In genomic region chr3:196969001-196969659, GRCh38 we compare ENCODE assay signal across 8 cellular contexts. TPM values are rescaled to one million over a fixed set of nuclear protein-coding genes. Genes with fewer than 3 reads are reported as not detected.
DNase-seq lines count a peak whose midpoint lies in the region; ATAC-seq, FAIRE-seq and TF ChIP-seq lines count a peak whose summit lies in the region.
"Had no signal": no experiment of that assay in that cellular context is flagged by ENCODE, and none has a peak within 500 bp of the region (broad histone marks: within the 10 kb centered on the region; RNA-seq: fewer than 3 reads in every experiment).

No MANE protein-coding gene starts in this region.

- TF ChIP-seq CTCF in Loucy (conservative IDR thresholded peaks at IDR 0.05; ENCODE audit: low read length) (no peak), neural cell (IDR thresholded peaks at IDR 0.05; ENCODE audit: poor library complexity, severe bottlenecking) (no peak)

- CTCF ChIA-PET in activated CD8-positive, alpha-beta T cell treated with anti-CD3 and anti-CD28 coated beads, Interleukin-2, amount 10 ng/mL, durations not matched to agents 7 days and 5 days (lab: Charles Lee) = interaction anchor here (0.7 to 2.2 kb wide), 15 partner anchors 8 to 440 kb away, joined by 3 to 19 read pairs (median 4); partner anchors contain the start of genes FBXO45, SENP5 and WDR53

- peaks cover 10% of the 10 kb centered on the region for H3K36me3 Mint-ChIP-seq in activated CD8-positive, alpha-beta T cell treated with anti-CD3 and anti-CD28 coated beads, Interleukin-2, amount 10 ng/mL, durations not matched to agents 7 days and 5 days (ENCODE audit: low read depth)

- peaks cover 3% of the 10 kb centered on the region for H3K4me1 ChIP-seq in Loucy (ENCODE audit: insufficient read depth, low read length, poor library complexity, severe bottlenecking)

- H3K27me3 Mint-ChIP-seq in activated CD8-positive, alpha-beta T cell treated with anti-CD3 and anti-CD28 coated beads, Interleukin-2, amount 10 ng/mL, durations not matched to agents 7 days and 5 days (ENCODE audit: low read depth) = peaks cover 16% of the 10 kb centered on the region

- no peak for TF ChIP-seq EP300 in neural cell (conservative IDR thresholded peaks at IDR 0.05; ENCODE audit: poor library complexity, severe bottlenecking)

- H3K27ac ChIP-seq in neural cell (ENCODE audit: low read length) = no peak overlapping the region

- H3K9me3 ChIP-seq in Loucy (ENCODE audit: insufficient read depth, low read depth, low read length) = no peaks in the 10 kb centered on the region
- H3K9me3 ChIP-seq in neural cell (ENCODE audit: low read length) = peaks cover 4% of the 10 kb centered on the region

- peak overlapping the region; percentile 83 for H3K27ac Mint-ChIP-seq in activated CD8-positive, alpha-beta T cell treated with anti-CD3 and anti-CD28 coated beads, Interleukin-2, amount 10 ng/mL, durations not matched to agents 7 days and 5 days

- TF ChIP-seq POLR2A in GM12892 (IDR thresholded peaks at IDR 0.05; ENCODE audit: low read depth, low read length) (no peak), H54 (IDR thresholded peaks at IDR 0.05; ENCODE audit: low read depth, low read length) (no peak; the same call in 1 of the 2 replicates), erythroblast (IDR thresholded peaks at IDR 0.05; ENCODE audit: low read length) (no peak)

- H3K4me3 ChIP-seq in Loucy (ENCODE audit: low read length, poor library complexity, severe bottlenecking) (peak overlapping the region; percentile 87), neural cell (ENCODE audit: low read length) (peak overlapping the region; percentile 88)

- H3K36me3 ChIP-seq in Loucy (ENCODE audit: insufficient read depth, low read length) (no peaks in the 10 kb centered on the region), neural cell (ENCODE audit: insufficient read depth, low read length) (no peaks in the 10 kb centered on the region)

- H3K79me2 ChIP-seq in Loucy (ENCODE audit: insufficient read depth, low read length) (0 out of 2 replicates have a peak, but pooled peaks cover 7% of the 10 kb centered on the region), neural cell (replicated peaks; ENCODE audit: insufficient read depth, low read length) (no peaks in the 10 kb centered on the region)

- H3K9me2 ChIP-seq in Loucy (replicated peaks; ENCODE audit: low read depth, low read length) = no peaks in the 10 kb centered on the region
- no peaks in the 10 kb centered on the region for H3K9me2 ChIP-seq in neural cell (ENCODE audit: insufficient read depth, low read length)

- FAIRE-seq in GM12892 (lab: Jason Lieb, UNC) = peak; percentile 21
- FAIRE-seq in H54 (lab: Jason Lieb, UNC) = no peak
- FAIRE-seq: frontal cortex had no signal

- H2AFZ ChIP-seq in Loucy (ENCODE audit: low read length) (peak overlapping the region; percentile 98), neural cell (ENCODE audit: low read depth, low read length) (peak overlapping the region; percentile 24)

- peak overlapping the region; percentile 88 for H3K9ac ChIP-seq in Loucy (ENCODE audit: low read depth, low read length, poor library complexity, severe bottlenecking)
- H3K9ac ChIP-seq in neural cell (ENCODE audit: low read length) = peak overlapping the region; percentile 64

- no peaks in the 10 kb centered on the region for H4K20me1 ChIP-seq in Loucy (ENCODE audit: insufficient read depth, low read length, poor library complexity, severe bottlenecking)
- H4K20me1 ChIP-seq in neural cell (ENCODE audit: insufficient read depth) = no peaks in the 10 kb centered on the region

- POLR2A ChIA-PET in activated CD8-positive, alpha-beta T cell treated with anti-CD3 and anti-CD28 coated beads, Interleukin-2, amount 10 ng/mL, durations not matched to agents 7 days and 5 days (lab: Charles Lee) = interaction anchor here (1.0 to 2.1 kb wide), 2 partner anchors 27 to 371 kb away, joined by 5 to 11 read pairs; partner anchors contain the start of gene NCBP2

- H3K4me1 Mint-ChIP-seq in activated CD8-positive, alpha-beta T cell treated with anti-CD3 and anti-CD28 coated beads, Interleukin-2, amount 10 ng/mL, durations not matched to agents 7 days and 5 days (ENCODE audit: low read depth) = peaks cover 14% of the 10 kb centered on the region

- no peaks in the 10 kb centered on the region for H3K9me3 Mint-ChIP-seq in activated CD8-positive, alpha-beta T cell treated with anti-CD3 and anti-CD28 coated beads, Interleukin-2, amount 10 ng/mL, durations not matched to agents 7 days and 5 days (ENCODE audit: insufficient read depth)

- peak overlapping the region; percentile 78 for H3K4me3 Mint-ChIP-seq in activated CD8-positive, alpha-beta T cell treated with anti-CD3 and anti-CD28 coated beads, Interleukin-2, amount 10 ng/mL, durations not matched to agents 7 days and 5 days

- peak; percentile 61 for ATAC-seq in activated CD8-positive, alpha-beta T cell treated with anti-CD3 and anti-CD28 coated beads, Interleukin-2, amount 10 ng/mL, durations not matched to agents 7 days and 5 days

- H3K4me2 ChIP-seq in Loucy (ENCODE audit: low read depth, low read length, poor library complexity, severe bottlenecking) (peak overlapping the region; percentile 89), neural cell (ENCODE audit: low read length) (no peak overlapping the region)

- H3K27me3 ChIP-seq in Loucy (ENCODE audit: insufficient read depth, low read length, poor library complexity, severe bottlenecking) = no peaks in the 10 kb centered on the region
- H3K27me3 ChIP-seq in neural cell (ENCODE audit: insufficient read depth, low read depth, low read length) = peaks cover 51% of the 10 kb centered on the region

- no peak for TF ChIP-seq RAD21 in neural cell (conservative IDR thresholded peaks at IDR 0.05)

- DNase-seq in GM12892 (ENCODE audit: insufficient read length) (peak; percentile 55), H54 (ENCODE audit: insufficient read length, low spot score) (peak; percentile 68), erythroblast (lab: John Stamatoyannopoulos, UW) (peak; percentile 58 to 62), SHP77 (lab: John Stamatoyannopoulos, UW) (no peak)
- peak; percentile 60 for DNase-seq in activated CD8-positive, alpha-beta T cell treated with anti-CD3 and anti-CD28 coated beads, Interleukin-2, amount 10 ng/mL, durations not matched to agents 7 days and 5 days

- H3F3A ChIP-seq in Loucy (ENCODE audit: low read depth) (no peaks in the 10 kb centered on the region), neural cell (ENCODE audit: insufficient read depth, low read length, poor library complexity, severe bottlenecking) (no peaks in the 10 kb centered on the region)

TF ChIP-seq in neural cell, 6 proteins besides CTCF, POLR2A, EP300 and RAD21:
- TF ChIP-seq EZH2 (IDR thresholded peaks at IDR 0.05; ENCODE audit: borderline replicate concordance, insufficient read depth, low read length, poor library complexity, severe bottlenecking) (no peak), POLR2AphosphoS5 (IDR thresholded peaks at IDR 0.05) (no peak), MXI1 (conservative IDR thresholded peaks at IDR 0.05; ENCODE audit: poor library complexity, severe bottlenecking) (no peak), TAF1 (IDR thresholded peaks at IDR 0.05; ENCODE audit: low read depth) (no peak), REST (IDR thresholded peaks at IDR 0.05; ENCODE audit: borderline replicate concordance) (no peak), SMC3 (conservative IDR thresholded peaks at IDR 0.05; ENCODE audit: poor library complexity) (no peak)

RNA-seq across cellular contexts. Expression of gene PIGZ, which starts 0.5 kb away (rescaled TPM):
- polyA plus RNA-seq in GM12892 (2012; ENCODE audit: missing spikeins) = 3.3 TPM
- total RNA-seq in activated CD8-positive, alpha-beta T cell treated with anti-CD3 and anti-CD28 coated beads, Interleukin-2, amount 10 ng/mL, durations not matched to agents 7 days and 5 days = 1 to 10 TPM in 1 of 2 experiments, under 1 TPM in 1; 0.81 to 1.9 TPM
- 5.8 and 6.5 TPM in 2 replicates for polyA plus RNA-seq in neural cell
- polyA minus RNA-seq in neural cell = 4.9 and 6.9 TPM in 2 replicates

RNA-seq across cellular contexts. Expression of gene NCBP2, which starts 26.8 kb away (rescaled TPM):
- polyA plus RNA-seq in GM12892 (2012; ENCODE audit: missing spikeins) = 94.9 TPM
- total RNA-seq in activated CD8-positive, alpha-beta T cell treated with anti-CD3 and anti-CD28 coated beads, Interleukin-2, amount 10 ng/mL, durations not matched to agents 7 days and 5 days = 10 to 100 TPM; 49.1 to 52.4 TPM
- polyA plus RNA-seq in neural cell = 138 and 145 TPM in 2 replicates
- polyA minus RNA-seq in neural cell = 88.6 and 101 TPM in 2 replicates

Comparison
In these comparisons a context has a peak if more than half of its experiments do, and no peak if none do; other contexts are left out.
1. DNase-seq: peak in GM12892 (single experiment), H54 (single experiment), activated CD8-positive, alpha-beta T cell treated with anti-CD3 and anti-CD28 coated beads, Interleukin-2, amount 10 ng/mL, durations not matched to agents 7 days and 5 days (single experiment) and erythroblast (2 of 2); none in SHP77 (0 of 2).